Comparison of ENCODE assay signal across 30 cellular contexts in genomic region chr2:64591188-64591587, GRCh38.
DNase-seq lines count a peak whose midpoint lies in the region; ATAC-seq and TF ChIP-seq lines count a peak whose summit lies in the region.
"Had no signal": no experiment of that assay in that cellular context is flagged by ENCODE, and none has a peak within 500 bp of the region (broad histone marks: within the 10 kb centered on the region; RNA-seq: fewer than 3 reads in every experiment).

No MANE protein-coding gene starts in this region.

- intact Hi-C loops in left lung (cut with DNase I), result no loop called here

- peaks cover 4 to 22% of the 10 kb centered on the region in 2 donors for H3K4me1 ChIP-seq in left lung

- H3K27ac ChIP-seq in left lung, result no peak overlapping the region
- H3K27ac ChIP-seq: adrenal gland, heart left ventricle, HL-60 had no signal

- H3K27me3 ChIP-seq in left lung, result no peaks in the 10 kb centered on the region
- H3K27me3 ChIP-seq: adrenal gland, heart left ventricle, MG63 had no signal

- CTCF ChIA-PET in WTC11 (lab: Charles Lee), result interaction anchor here (1.2 to 1.4 kb wide), 2 partner anchors 260 to 298 kb away, joined by 5 read pairs; no protein-coding TSS in a partner anchor

- no peak overlapping the region for H3K4me3 Mint-ChIP-seq in activated T-cell treated with anti-CD3 and anti-CD28 coated beads, Interleukin-2, amount 50 U/mL, for 24 hours
- no peak overlapping the region for H3K4me3 Mint-ChIP-seq in activated T-cell treated with anti-CD3 and anti-CD28 coated beads, Interleukin-2, amount 50 U/mL, for 4 hours
- H3K4me3 Mint-ChIP-seq in WTC11, result no peak overlapping the region
- no peak overlapping the region for H3K4me3 Mint-ChIP-seq in stimulated activated naive CD8-positive, alpha-beta T cell treated with anti-CD3 and anti-CD28 coated beads, Interleukin-15, Interleukin-2, amounts not matched to agents 100 ng/mL and 50 ng/mL, for 24 hours
- H3K4me3 Mint-ChIP-seq: activated B cell treated with CpG ODN at 0.5 μM for 24 hours; CD4-positive, CD25-positive, alpha-beta regulatory T cell; H9; natural killer cell had no signal

- H3K27me3 Mint-ChIP-seq in activated T-cell treated with anti-CD3 and anti-CD28 coated beads, Interleukin-2, amount 50 U/mL, for 24 hours, result no peaks in the 10 kb centered on the region
- H3K27me3 Mint-ChIP-seq in activated T-cell treated with anti-CD3 and anti-CD28 coated beads, Interleukin-2, amount 50 U/mL, for 4 hours (ENCODE audit: low read depth), result no peaks in the 10 kb centered on the region
- H3K27me3 Mint-ChIP-seq in WTC11 (ENCODE audit: low read depth), result no peaks in the 10 kb centered on the region
- H3K27me3 Mint-ChIP-seq in stimulated activated naive CD8-positive, alpha-beta T cell treated with anti-CD3 and anti-CD28 coated beads, Interleukin-15, Interleukin-2, amounts not matched to agents 100 ng/mL and 50 ng/mL, for 24 hours, result no peaks in the 10 kb centered on the region
- H3K27me3 Mint-ChIP-seq: activated B cell treated with CpG ODN at 0.5 μM for 24 hours; CD4-positive, CD25-positive, alpha-beta regulatory T cell had no signal

- POLR2A ChIA-PET in WTC11 (lab: Charles Lee), result no interaction called here

- H3K27ac Mint-ChIP-seq in activated T-cell treated with anti-CD3 and anti-CD28 coated beads, Interleukin-2, amount 50 U/mL, for 24 hours, result peak overlapping the region; percentile 10
- 0 out of 2 replicates have a peak overlapping the region, but pooled peaks have one; percentile 26 for H3K27ac Mint-ChIP-seq in WTC11
- peak overlapping the region; percentile 61 for H3K27ac Mint-ChIP-seq in stimulated activated naive CD8-positive, alpha-beta T cell treated with anti-CD3 and anti-CD28 coated beads, Interleukin-15, Interleukin-2, amounts not matched to agents 100 ng/mL and 50 ng/mL, for 24 hours
- H3K27ac Mint-ChIP-seq: activated B cell treated with CpG ODN at 0.5 μM for 24 hours, H9, natural killer cell had no signal

- H3K4me3 ChIP-seq in left lung, result no peak overlapping the region
- H3K4me3 ChIP-seq: adrenal gland, heart left ventricle, MG63, mucosa of descending colon had no signal

- H3K36me3 ChIP-seq in left lung, result peaks cover 0 to 56% of the 10 kb centered on the region in 2 donors

- no peaks in the 10 kb centered on the region for H3K9me3 ChIP-seq in left lung
- H3K9me3 ChIP-seq: adrenal gland, heart left ventricle, MG63, mucosa of descending colon had no signal

- peaks cover 28% of the 10 kb centered on the region for H3K4me1 Mint-ChIP-seq in activated T-cell treated with anti-CD3 and anti-CD28 coated beads, Interleukin-2, amount 50 U/mL, for 24 hours (ENCODE audit: low read depth)
- peaks cover 10% of the 10 kb centered on the region for H3K4me1 Mint-ChIP-seq in activated T-cell treated with anti-CD3 and anti-CD28 coated beads, Interleukin-2, amount 50 U/mL, for 4 hours (ENCODE audit: low read depth)
- no peaks in the 10 kb centered on the region for H3K4me1 Mint-ChIP-seq in WTC11
- peaks cover 40% of the 10 kb centered on the region for H3K4me1 Mint-ChIP-seq in stimulated activated naive CD8-positive, alpha-beta T cell treated with anti-CD3 and anti-CD28 coated beads, Interleukin-15, Interleukin-2, amounts not matched to agents 100 ng/mL and 50 ng/mL, for 24 hours (ENCODE audit: low read depth)

- ATAC-seq in activated T-cell treated with anti-CD3 and anti-CD28 coated beads, Interleukin-2, amount 50 U/mL, for 4 hours, result no peak
- no peak for ATAC-seq in WTC11
- ATAC-seq in left lung, result no peak
- ATAC-seq: heart left ventricle, mucosa of descending colon, natural killer cell had no signal

- DNase-seq in activated T-cell treated with anti-CD3 and anti-CD28 coated beads, Interleukin-2, amount 50 U/mL, for 24 hours, result no peak
- DNase-seq in activated T-cell treated with anti-CD3 and anti-CD28 coated beads, Interleukin-2, amount 50 U/mL, for 4 hours, result no peak
- DNase-seq in WTC11 (ENCODE audit: low spot score) (no peak), glomerular visceral epithelial cell (ENCODE audit: extremely low spot score) (peak; percentile 6), NCI-H1436 treated with DMSO at 0.1 percent for 48 hours (lab: John Stamatoyannopoulos, UW) (no peak), left lung (no peak), KG1 (lab: John Stamatoyannopoulos, UW) (no peak)
- DNase-seq: activated B cell treated with CpG ODN at 0.5 μM for 24 hours; activated CD8-positive, alpha-beta memory T cell treated with anti-CD3 and anti-CD28 coated beads, Interleukin-2, amount 50 U/mL, for 48 hours; activated effector memory CD4-positive, alpha-beta T cell treated with anti-CD3 and anti-CD28 coated beads, Interleukin-2, amount 50 U/mL, for 16 hours; adrenal gland; CD4-positive, CD25-positive, alpha-beta regulatory T cell; central memory CD4-positive, alpha-beta T cell; cortex of kidney; effector memory CD4-positive, alpha-beta T cell; erythroblast; H9; heart left ventricle; KBM-7; kidney; MG63; mucosa of descending colon; natural killer cell; NCI-H1105 treated with DMSO at 0.1 percent for 48 hours; NCI-H2029; NCI-H510A treated with DMSO at 0.1 percent for 48 hours; OCI-M1; stimulated activated CD4-positive, alpha-beta T cell treated with anti-CD3 and anti-CD28 coated beads, Interleukin-4, amount 100 ng/mL, for 1 hour had no signal

- peaks cover 66% of the 10 kb centered on the region for H3K36me3 Mint-ChIP-seq in activated T-cell treated with anti-CD3 and anti-CD28 coated beads, Interleukin-2, amount 50 U/mL, for 24 hours (ENCODE audit: low read depth)
- H3K36me3 Mint-ChIP-seq in activated T-cell treated with anti-CD3 and anti-CD28 coated beads, Interleukin-2, amount 50 U/mL, for 4 hours (ENCODE audit: insufficient read depth), result peaks cover 35% of the 10 kb centered on the region
- H3K36me3 Mint-ChIP-seq in WTC11, result peaks cover 15% of the 10 kb centered on the region; the same call in 1 of the 2 replicates
- peaks cover 55% of the 10 kb centered on the region for H3K36me3 Mint-ChIP-seq in stimulated activated naive CD8-positive, alpha-beta T cell treated with anti-CD3 and anti-CD28 coated beads, Interleukin-15, Interleukin-2, amounts not matched to agents 100 ng/mL and 50 ng/mL, for 24 hours (ENCODE audit: low read depth)

- no peaks in the 10 kb centered on the region for H3K9me3 Mint-ChIP-seq in activated T-cell treated with anti-CD3 and anti-CD28 coated beads, Interleukin-2, amount 50 U/mL, for 24 hours
- H3K9me3 Mint-ChIP-seq in activated T-cell treated with anti-CD3 and anti-CD28 coated beads, Interleukin-2, amount 50 U/mL, for 4 hours, result no peaks in the 10 kb centered on the region
- H3K9me3 Mint-ChIP-seq in WTC11, result no peaks in the 10 kb centered on the region
- H3K9me3 Mint-ChIP-seq in stimulated activated naive CD8-positive, alpha-beta T cell treated with anti-CD3 and anti-CD28 coated beads, Interleukin-15, Interleukin-2, amounts not matched to agents 100 ng/mL and 50 ng/mL, for 24 hours, result no peaks in the 10 kb centered on the region
- H3K9me3 Mint-ChIP-seq: activated B cell treated with CpG ODN at 0.5 μM for 24 hours; CD4-positive, CD25-positive, alpha-beta regulatory T cell; H9; natural killer cell had no signal

- TF ChIP-seq CTCF in WTC11 (IDR thresholded peaks at IDR 0.05) (no peak), left lung (IDR thresholded peaks at IDR 0.05) (no peak)

TF ChIP-seq in WTC11, 78 proteins besides CTCF, POLR2A, EP300 and RAD21 (continues in another document):
- no peak for TF ChIP-seq PRDM15 (CRISPR knock-in tag; IDR thresholded peaks at IDR 0.05)
- TF ChIP-seq AR (CRISPR knock-in tag; IDR thresholded peaks at IDR 0.05), result no peak
- TF ChIP-seq ZNF396 (CRISPR knock-in tag; IDR thresholded peaks at IDR 0.05; ENCODE audit: borderline replicate concordance), result no peak

Comparison
In these comparisons a context has a peak if more than half of its experiments do, and no peak if none do; other contexts are left out.
1. H3K27ac Mint-ChIP-seq: peak in every context shown above with its lines; median percentile 61 in stimulated activated naive CD8-positive, alpha-beta T cell treated with anti-CD3 and anti-CD28 coated beads, Interleukin-15, Interleukin-2, amounts not matched to agents 100 ng/mL and 50 ng/mL, for 24 hours; 26 in WTC11; 10 in activated T-cell treated with anti-CD3 and anti-CD28 coated beads, Interleukin-2, amount 50 U/mL, for 24 hours.